33 cellular contexts compared by ENCODE assay signal in genomic region chr13:79470666-79471065, GRCh38.
"Had no signal": no experiment of that assay in that cellular context is flagged by ENCODE, and none has a peak within 500 bp of the region (broad histone marks: within the 10 kb centered on the region; RNA-seq: fewer than 3 reads in every experiment).

No MANE protein-coding gene starts in this region.

- H3K36me3 ChIP-seq: MG63 had no signal

- H3K4me3 ChIP-seq: MG63 had no signal

- DNase-seq: Karpas-422, Kasumi-1, MG63, MM.1S, MV-4-11, NCI-H1048, NCI-H1092, NCI-H1092 treated with DMSO at 0.1 percent for 48 hours, NCI-H1105, NCI-H1105 treated with DMSO at 0.1 percent for 48 hours, NCI-H1417, NCI-H1417 treated with DMSO at 0.1 percent for 48 hours, NCI-H1436, NCI-H1436 treated with DMSO at 0.1 percent for 48 hours, NCI-H146, NCI-H1694, NCI-H1694 treated with DMSO at 0.1 percent for 48 hours, NCI-H187, NCI-H187 treated with DMSO at 0.1 percent for 48 hours, NCI-H1930, NCI-H2029, NCI-H2029 treated with DMSO at 0.1 percent for 48 hours, NCI-H2081, NCI-H2081 treated with DMSO at 0.1 percent for 48 hours, NCI-H2107, NCI-H2171, NCI-H2171 treated with DMSO at 0.1 percent for 48 hours, NCI-H2227 treated with DMSO at 0.1 percent for 48 hours, NCI-H226, NCI-H345, NCI-H446, NCI-H446 treated with DMSO at 0.1 percent for 48 hours, NCI-H510A had no signal

- H3K27me3 ChIP-seq: MG63 had no signal
